25 cellular contexts compared by ENCODE assay signal in the genomic region with DNA sequence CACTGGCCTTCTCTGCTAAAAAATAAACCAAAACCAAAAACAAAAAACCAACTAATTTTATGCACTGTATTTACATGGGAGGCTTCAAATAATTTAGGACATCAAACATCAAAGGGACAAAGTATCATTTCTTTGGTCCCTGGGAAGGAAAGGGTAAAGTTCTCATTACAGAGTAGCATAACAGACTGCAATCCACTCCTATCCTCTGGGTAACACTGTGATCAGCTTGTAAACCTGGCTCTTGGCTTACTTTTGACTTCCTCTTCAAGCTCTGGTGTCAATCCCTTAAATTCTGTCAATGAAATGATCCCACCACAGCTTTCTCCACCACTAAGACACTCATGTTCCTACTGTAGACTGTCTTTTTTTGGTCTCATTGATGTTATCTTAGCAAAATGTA.
DNase-seq lines count a peak whose midpoint lies in the region; ATAC-seq and TF ChIP-seq lines count a peak whose summit lies in the region.
"Had no signal": no experiment of that assay in that cellular context is flagged by ENCODE, and none has a peak within 500 bp of the region (broad histone marks: within the 10 kb centered on the region; RNA-seq: fewer than 3 reads in every experiment).

No MANE protein-coding gene starts in this region.

- no peak for DNase-seq in DND-41
- peak; percentile 15 for DNase-seq in GM23338 (ENCODE audit: low spot score)
- DNase-seq in NB4 (ENCODE audit: low read depth): peak; percentile 48
- DNase-seq in fibroblast of lung (ENCODE audit: low read depth in 2 of 2): no peak
- no peak for DNase-seq in GM19238 (ENCODE audit: insufficient read length, low spot score)
- DNase-seq in hypothalamus (lab: John Stamatoyannopoulos, UW): no peak
- no peak for DNase-seq in anterior cingulate cortex (lab: John Stamatoyannopoulos, UW)
- DNase-seq in HK-2 (ENCODE audit: unreplicated experiment): no peak
- DNase-seq: activated CD4-positive, alpha-beta memory T cell treated with anti-CD3 and anti-CD28 coated beads for 36 hours; activated naive CD8-positive, alpha-beta T cell treated with anti-CD3 and anti-CD28 coated beads, Interleukin-2, amount 10 ng/mL, durations not matched to agents 7 days and 5 days; CD4-positive, alpha-beta T cell; effector CD8-positive, alpha-beta T cell; gastrocnemius medialis; GF-D8; GOT3; islet precursor cell; NCI-H1930; NCI-H345; NK-92 treated with Interleukin-12 subunit alpha and Interleukin-12 subunit beta, amount 100 ng/mL, for 24 hours; nucleus accumbens; spleen; stimulated activated CD4-positive, alpha-beta T cell treated with anti-CD3 and anti-CD28 coated beads, Interleukin-4, amount 100 ng/mL, for 24 hours; stimulated activated naive CD4-positive, alpha-beta T cell treated with Interleukin-2 at 50 U/mL for 16 hours had no signal

- H3K9ac ChIP-seq in DND-41 (ENCODE audit: low read depth, low read length) (no peak overlapping the region), fibroblast of lung (ENCODE audit: insufficient read depth, low read length) (no peak overlapping the region)

- H4K20me1 ChIP-seq in DND-41 (ENCODE audit: insufficient read depth, low read length) (no peaks in the 10 kb centered on the region), GM23338 (replicated peaks; ENCODE audit: insufficient read depth) (no peaks in the 10 kb centered on the region), fibroblast of lung (ENCODE audit: control insufficient read depth, extremely low read depth, insufficient read depth, low read length) (no peaks in the 10 kb centered on the region)

- no peaks in the 10 kb centered on the region for H3K36me3 Mint-ChIP-seq in GM23338 (ENCODE audit: low read depth)
- H3K36me3 Mint-ChIP-seq: activated CD4-positive, alpha-beta memory T cell treated with anti-CD3 and anti-CD28 coated beads for 36 hours; activated naive CD8-positive, alpha-beta T cell treated with anti-CD3 and anti-CD28 coated beads, Interleukin-2, amount 10 ng/mL, durations not matched to agents 7 days and 5 days had no signal

- H3K4me3 Mint-ChIP-seq in GM23338: no peak overlapping the region
- H3K4me3 Mint-ChIP-seq: activated CD4-positive, alpha-beta memory T cell treated with anti-CD3 and anti-CD28 coated beads for 36 hours; activated naive CD8-positive, alpha-beta T cell treated with anti-CD3 and anti-CD28 coated beads, Interleukin-2, amount 10 ng/mL, durations not matched to agents 7 days and 5 days; CD4-positive, alpha-beta T cell had no signal

- TF ChIP-seq POLR2A in NB4 (IDR thresholded peaks at IDR 0.05; ENCODE audit: extremely low read depth, insufficient read length): no peak

- H3K27ac Mint-ChIP-seq in GM23338: no peak overlapping the region; the same call in 1 of the 2 replicates
- H3K27ac Mint-ChIP-seq: activated CD4-positive, alpha-beta memory T cell treated with anti-CD3 and anti-CD28 coated beads for 36 hours; activated naive CD8-positive, alpha-beta T cell treated with anti-CD3 and anti-CD28 coated beads, Interleukin-2, amount 10 ng/mL, durations not matched to agents 7 days and 5 days; CD4-positive, alpha-beta T cell had no signal

- H3K4me3 ChIP-seq in DND-41 (ENCODE audit: low read depth in 1 of 2, low read length in 2 of 2): no peak overlapping the region
- no peak overlapping the region for H3K4me3 ChIP-seq in GM23338
- no peak overlapping the region for H3K4me3 ChIP-seq in NB4 (ENCODE audit: low read depth, low read length)
- no peak overlapping the region for H3K4me3 ChIP-seq in fibroblast of lung (replicated peaks in 1 of 4; ENCODE audit: control extremely low read depth in 1 of 4, insufficient read depth in 1 of 4, low read depth in 3 of 4, low read length in 4 of 4)
- H3K4me3 ChIP-seq: gastrocnemius medialis, spleen, thoracic aorta had no signal

- peaks cover 17% of the 10 kb centered on the region for H3K4me1 Mint-ChIP-seq in GM23338
- H3K4me1 Mint-ChIP-seq: activated naive CD8-positive, alpha-beta T cell treated with anti-CD3 and anti-CD28 coated beads, Interleukin-2, amount 10 ng/mL, durations not matched to agents 7 days and 5 days had no signal

- H3K9me3 Mint-ChIP-seq in GM23338: no peaks in the 10 kb centered on the region
- H3K9me3 Mint-ChIP-seq: CD4-positive, alpha-beta T cell had no signal

- H3K27ac ChIP-seq in DND-41 (ENCODE audit: low read length) (no peak overlapping the region), GM23338 (ENCODE audit: low read depth) (no peak overlapping the region), fibroblast of lung (ENCODE audit: insufficient read depth, low read length) (no peak overlapping the region)
- H3K27ac ChIP-seq: gastrocnemius medialis, RWPE1, thoracic aorta had no signal

- peak; percentile 60; the same call in 2 of the 3 replicates for ATAC-seq in DND-41 (ENCODE audit: insufficient read depth, low read depth)
- peak; percentile 63 for ATAC-seq in GM23338
- ATAC-seq: gastrocnemius medialis had no signal

- no peaks in the 10 kb centered on the region for H3K27me3 Mint-ChIP-seq in GM23338 (ENCODE audit: insufficient read depth, low read depth, poor library complexity)
- H3K27me3 Mint-ChIP-seq: activated CD4-positive, alpha-beta memory T cell treated with anti-CD3 and anti-CD28 coated beads for 36 hours; activated naive CD8-positive, alpha-beta T cell treated with anti-CD3 and anti-CD28 coated beads, Interleukin-2, amount 10 ng/mL, durations not matched to agents 7 days and 5 days; CD4-positive, alpha-beta T cell had no signal

- H3K9me3 ChIP-seq in DND-41 (ENCODE audit: insufficient read depth, low read length, severe bottlenecking) (no peaks in the 10 kb centered on the region), fibroblast of lung (ENCODE audit: control insufficient read depth, insufficient read depth, low read depth, low read length) (no peaks in the 10 kb centered on the region)
- H3K9me3 ChIP-seq: gastrocnemius medialis, spleen, thoracic aorta had no signal

- no peak overlapping the region for H3K4me2 ChIP-seq in DND-41 (ENCODE audit: insufficient read depth, low read length)
- no peak overlapping the region for H3K4me2 ChIP-seq in GM23338
- H3K4me2 ChIP-seq in fibroblast of lung (ENCODE audit: extremely low read depth, insufficient read depth, low read length): no peak overlapping the region

- H3K79me2 ChIP-seq in DND-41 (ENCODE audit: insufficient read depth, low read length): no peaks in the 10 kb centered on the region
- no peaks in the 10 kb centered on the region for H3K79me2 ChIP-seq in GM23338 (replicated peaks; ENCODE audit: insufficient read depth)
- no peaks in the 10 kb centered on the region for H3K79me2 ChIP-seq in fibroblast of lung (ENCODE audit: control insufficient read depth, insufficient read depth, low read length)

- TF ChIP-seq CTCF in DND-41 (IDR thresholded peaks at IDR 0.05; ENCODE audit: borderline replicate concordance, extremely low read depth, low read length, poor library complexity, severe bottlenecking) (no peak), GM23338 (conservative IDR thresholded peaks at IDR 0.05; ENCODE audit: low read depth in 2 of 2) (no peak), NB4 (IDR thresholded peaks at IDR 0.05; ENCODE audit: low read depth, low read length) (no peak), fibroblast of lung (conservative IDR thresholded peaks at IDR 0.05 in 1 of 2, IDR thresholded peaks at IDR 0.05 in 1 of 2; ENCODE audit: low read depth in 1 of 2, low read length in 2 of 2) (no peak)

- no peaks in the 10 kb centered on the region for H3K36me3 ChIP-seq in DND-41 (ENCODE audit: insufficient read depth, low read length)
- no peaks in the 10 kb centered on the region for H3K36me3 ChIP-seq in GM23338 (ENCODE audit: insufficient read depth)
- H3K36me3 ChIP-seq in fibroblast of lung (ENCODE audit: control insufficient read depth, insufficient read depth, low read length): no peaks in the 10 kb centered on the region
- H3K36me3 ChIP-seq: gastrocnemius medialis, spleen, thoracic aorta had no signal

- no peaks in the 10 kb centered on the region for H3K9me2 ChIP-seq in GM23338 (ENCODE audit: insufficient read depth)

- H3K4me1 ChIP-seq in DND-41 (ENCODE audit: insufficient read depth, low read length) (peaks cover 8% of the 10 kb centered on the region), GM23338 (ENCODE audit: insufficient read depth) (peaks cover 21% of the 10 kb centered on the region), fibroblast of lung (ENCODE audit: control insufficient read depth, extremely low read depth, insufficient read depth, low read length) (no peaks in the 10 kb centered on the region)
- H3K4me1 ChIP-seq: gastrocnemius medialis had no signal

- H3F3A ChIP-seq in GM23338 (replicated peaks; ENCODE audit: low read depth): no peaks in the 10 kb centered on the region

- H3K27me3 ChIP-seq in DND-41 (ENCODE audit: insufficient read depth, low read length, poor library complexity) (no peaks in the 10 kb centered on the region), GM23338 (ENCODE audit: insufficient read depth) (no peaks in the 10 kb centered on the region), fibroblast of lung (ENCODE audit: control insufficient read depth, insufficient read depth, low read length) (no peaks in the 10 kb centered on the region)
- H3K27me3 ChIP-seq: gastrocnemius medialis, spleen had no signal

- H2AFZ ChIP-seq in DND-41 (ENCODE audit: low read depth, low read length) (peak overlapping the region; percentile 7), GM23338 (peak overlapping the region; percentile 33), fibroblast of lung (ENCODE audit: low read length) (peak overlapping the region; percentile 1)

TF ChIP-seq in GM23338, 12 proteins besides CTCF, POLR2A, EP300 and RAD21 (continues in another document):
- TF ChIP-seq ZNF331 (CRISPR knock-in tag; IDR thresholded peaks at IDR 0.05; ENCODE audit: low read depth): no peak
- TF ChIP-seq, protein P1, sequence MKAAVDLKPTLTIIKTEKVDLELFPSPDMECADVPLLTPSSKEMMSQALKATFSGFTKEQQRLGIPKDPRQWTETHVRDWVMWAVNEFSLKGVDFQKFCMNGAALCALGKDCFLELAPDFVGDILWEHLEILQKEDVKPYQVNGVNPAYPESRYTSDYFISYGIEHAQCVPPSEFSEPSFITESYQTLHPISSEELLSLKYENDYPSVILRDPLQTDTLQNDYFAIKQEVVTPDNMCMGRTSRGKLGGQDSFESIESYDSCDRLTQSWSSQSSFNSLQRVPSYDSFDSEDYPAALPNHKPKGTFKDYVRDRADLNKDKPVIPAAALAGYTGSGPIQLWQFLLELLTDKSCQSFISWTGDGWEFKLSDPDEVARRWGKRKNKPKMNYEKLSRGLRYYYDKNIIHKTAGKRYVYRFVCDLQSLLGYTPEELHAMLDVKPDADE (IDR thresholded peaks at IDR 0.05): no peak
- TF ChIP-seq EZH2 (IDR thresholded peaks at IDR 0.05; ENCODE audit: low read depth, unreplicated experiment): no peak
- no peak for TF ChIP-seq POLR2AphosphoS5 (IDR thresholded peaks at IDR 0.05; ENCODE audit: low read depth)

Comparison
In these comparisons a context has a peak if more than half of its experiments do, and no peak if none do; other contexts are left out.
1. DNase-seq: peak in GM23338 (single experiment) and NB4 (single experiment); none in DND-41 (single experiment), fibroblast of lung (0 of 2), GM19238 (single experiment), hypothalamus (0 of 51), anterior cingulate cortex (0 of 58) and HK-2 (single experiment).
2. Peak in every context shown above with its lines, with median percentiles within 50 percentile points of each other: H2AFZ ChIP-seq.